ENCODE assay signal across 11 cellular contexts in the genomic region with DNA sequence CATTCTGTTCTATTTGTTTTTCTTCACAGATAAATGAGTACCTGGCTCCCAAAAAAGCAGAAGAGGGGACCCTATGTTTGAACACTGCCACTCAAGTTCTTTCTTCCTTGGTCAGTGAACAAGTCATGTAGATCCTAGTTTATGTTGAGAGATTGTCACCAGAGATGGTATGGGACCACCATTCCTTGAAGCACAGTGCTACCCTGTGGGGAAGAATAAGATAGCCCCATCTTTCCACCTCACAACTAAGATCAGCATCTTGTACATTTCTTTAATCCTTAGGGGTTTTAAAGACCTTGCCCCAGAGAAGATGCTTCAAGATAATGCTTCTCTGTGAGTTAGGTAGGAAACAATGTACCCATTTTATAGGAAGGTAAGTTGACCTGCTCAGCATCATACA.
DNase-seq lines count a peak whose midpoint lies in the region; ATAC-seq, FAIRE-seq and TF ChIP-seq lines count a peak whose summit lies in the region.
"Had no signal": no experiment of that assay in that cellular context is flagged by ENCODE, and none has a peak within 500 bp of the region (broad histone marks: within the 10 kb centered on the region; RNA-seq: fewer than 3 reads in every experiment).

No MANE protein-coding gene starts in this region.

- H2AFZ ChIP-seq in OCI-LY1 (ENCODE audit: low read length): no peak overlapping the region

- peak; percentile 58 for ATAC-seq in Right ventricle myocardium superior (ENCODE audit: poor library complexity)
- ATAC-seq in right cardiac atrium: no peak
- ATAC-seq in GM19463 (IDR thresholded peaks at IDR 0.05; ENCODE audit: unreplicated experiment): no peak
- ATAC-seq: effector memory CD8-positive, alpha-beta T cell; stimulated activated memory B cell treated with anti-CD40 and anti-IgM and Interleukin-4, amounts not matched to agents 10 μg/mL and 1 μg/mL and 100 μg/mL, for 72 hours had no signal

- no peak for DNase-seq in Right ventricle myocardium superior
- DNase-seq in right cardiac atrium: no peak
- DNase-seq in fibroblast of peridontal ligament (ENCODE audit: extremely low read depth): peak; percentile 57
- no peak for DNase-seq in urothelium cell line (ENCODE audit: low spot score)
- no peak for DNase-seq in NCI-H524 treated with DMSO at 0.1 percent for 48 hours (lab: John Stamatoyannopoulos, UW)
- DNase-seq in NCI-H345 (lab: John Stamatoyannopoulos, UW): no peak
- DNase-seq: AML-193; effector memory CD8-positive, alpha-beta T cell had no signal

- H4K20me1 ChIP-seq in OCI-LY1 (ENCODE audit: insufficient read depth, low read length): no peaks in the 10 kb centered on the region

- H3K4me3 ChIP-seq in right cardiac atrium (ENCODE audit: low read length) (no peak overlapping the region), OCI-LY1 (ENCODE audit: low read depth, low read length, poor library complexity, severe bottlenecking) (no peak overlapping the region)

- H3K9me3 ChIP-seq in right cardiac atrium (ENCODE audit: control insufficient read depth, low read length) (no peaks in the 10 kb centered on the region), OCI-LY1 (ENCODE audit: low read length) (no peaks in the 10 kb centered on the region)

- no peaks in the 10 kb centered on the region for H3F3A ChIP-seq in OCI-LY1 (ENCODE audit: insufficient read depth, low read length)

- no peak overlapping the region; the same call in 1 of the 2 replicates for H3K9ac ChIP-seq in OCI-LY1 (ENCODE audit: low read length)

- intact Hi-C loops in Right ventricle myocardium superior (cut with DNase I): no loop called here
- intact Hi-C loops in right cardiac atrium (cut with DNase I): loop anchor here in 3 of 4 donors (5.0 to 10.0 kb wide), 2 partner anchors 233 to 236 kb away; a partner anchor contains a TSS

- no peaks in the 10 kb centered on the region for H3K36me3 ChIP-seq in OCI-LY1 (ENCODE audit: insufficient read depth, low read length)

- no peak overlapping the region for H3K4me2 ChIP-seq in OCI-LY1 (ENCODE audit: low read length)

- TF ChIP-seq CTCF in OCI-LY1 (IDR thresholded peaks at IDR 0.05; ENCODE audit: low read length): peak; percentile 41; the same call in 1 of the 2 replicates

- H3K4me1 ChIP-seq in right cardiac atrium (ENCODE audit: control insufficient read depth, insufficient read depth, low read length): no peaks in the 10 kb centered on the region
- peaks cover 92% of the 10 kb centered on the region for H3K4me1 ChIP-seq in OCI-LY1 (ENCODE audit: insufficient read depth, low read length, severe bottlenecking)

- H3K9me2 ChIP-seq in OCI-LY1 (ENCODE audit: low read depth, low read length): no peaks in the 10 kb centered on the region

- no peaks in the 10 kb centered on the region for H3K79me2 ChIP-seq in OCI-LY1 (ENCODE audit: insufficient read depth, low read length)

- no peaks in the 10 kb centered on the region for H3K27me3 ChIP-seq in right cardiac atrium (ENCODE audit: control insufficient read depth, insufficient read depth)
- H3K27me3 ChIP-seq in OCI-LY1 (ENCODE audit: insufficient read depth, low read length): no peaks in the 10 kb centered on the region

- H3K27ac ChIP-seq in right cardiac atrium (ENCODE audit: low read length) (no peak overlapping the region), OCI-LY1 (ENCODE audit: low read depth, low read length, poor library complexity, severe bottlenecking) (peak overlapping the region; percentile 98)

- FAIRE-seq in urothelium cell line (lab: Jason Lieb, UNC): peak; percentile 30
